ENCODE assay signal across 13 cellular contexts in genomic region chr3:153749070-153749610, GRCh38.
"Had no signal": no experiment of that assay in that cellular context is flagged by ENCODE, and none has a peak within 500 bp of the region (broad histone marks: within the 10 kb centered on the region; RNA-seq: fewer than 3 reads in every experiment).

No MANE protein-coding gene starts in this region.

- H3K4me3 ChIP-seq: adrenal gland, right atrium auricular region, tibial nerve had no signal

- H3K27ac ChIP-seq: adrenal gland, right atrium auricular region, tibial nerve had no signal

- H3K4me3 Mint-ChIP-seq: activated CD4-positive, alpha-beta T cell treated with anti-CD3 and anti-CD28 coated beads, Interleukin-2, amount 10 ng/mL, durations not matched to agents 24 days and 14 days; activated naive CD4-positive, alpha-beta T cell treated with anti-CD3 and anti-CD28 coated beads for 36 hours; brain; natural killer cell treated with Interleukin-12 subunit alpha and Interleukin-12 subunit beta and Interleukin-15 and Interleukin-18, amount 100 ng/mL, for 72 hours; stimulated activated effector memory CD8-positive, alpha-beta T cell treated with anti-CD3 and anti-CD28 coated beads, Interleukin-12 subunit alpha, Interleukin-12 subunit beta, amount 100 ng/mL, for 72 hours; T-helper 17 cell; WTC11 had no signal

- H3K36me3 Mint-ChIP-seq: brain; natural killer cell treated with Interleukin-12 subunit alpha and Interleukin-12 subunit beta and Interleukin-15 and Interleukin-18, amount 100 ng/mL, for 72 hours; stimulated activated effector memory CD8-positive, alpha-beta T cell treated with anti-CD3 and anti-CD28 coated beads, Interleukin-12 subunit alpha, Interleukin-12 subunit beta, amount 100 ng/mL, for 72 hours; WTC11 had no signal

- H3K27me3 ChIP-seq: adrenal gland, right atrium auricular region, tibial nerve had no signal

- H3K9me3 ChIP-seq: adrenal gland, right atrium auricular region, tibial nerve had no signal

- DNase-seq: activated CD4-positive, alpha-beta T cell treated with anti-CD3 and anti-CD28 coated beads, Interleukin-2, amount 10 ng/mL, durations not matched to agents 24 days and 14 days; activated CD8-positive, alpha-beta memory T cell treated with anti-CD3 and anti-CD28 coated beads for 24 hours; activated naive CD4-positive, alpha-beta T cell treated with anti-CD3 and anti-CD28 coated beads for 36 hours; adrenal gland; mammary epithelial cell; nucleus accumbens; T-helper 17 cell had no signal

- ATAC-seq: natural killer cell treated with Interleukin-12 subunit alpha and Interleukin-12 subunit beta and Interleukin-15 and Interleukin-18, amount 100 ng/mL, for 72 hours; stimulated activated effector memory CD8-positive, alpha-beta T cell treated with anti-CD3 and anti-CD28 coated beads, Interleukin-12 subunit alpha, Interleukin-12 subunit beta, amount 100 ng/mL, for 72 hours; T-helper 17 cell; WTC11 had no signal

- H3K4me1 Mint-ChIP-seq: activated CD4-positive, alpha-beta T cell treated with anti-CD3 and anti-CD28 coated beads, Interleukin-2, amount 10 ng/mL, durations not matched to agents 24 days and 14 days; stimulated activated effector memory CD8-positive, alpha-beta T cell treated with anti-CD3 and anti-CD28 coated beads, Interleukin-12 subunit alpha, Interleukin-12 subunit beta, amount 100 ng/mL, for 72 hours; WTC11 had no signal

- H3K36me3 ChIP-seq: adrenal gland, right atrium auricular region, tibial nerve had no signal

- H3K27me3 Mint-ChIP-seq: T-helper 17 cell had no signal

- H3K27ac Mint-ChIP-seq: activated CD4-positive, alpha-beta T cell treated with anti-CD3 and anti-CD28 coated beads, Interleukin-2, amount 10 ng/mL, durations not matched to agents 24 days and 14 days; activated naive CD4-positive, alpha-beta T cell treated with anti-CD3 and anti-CD28 coated beads for 36 hours; brain; natural killer cell treated with Interleukin-12 subunit alpha and Interleukin-12 subunit beta and Interleukin-15 and Interleukin-18, amount 100 ng/mL, for 72 hours; stimulated activated effector memory CD8-positive, alpha-beta T cell treated with anti-CD3 and anti-CD28 coated beads, Interleukin-12 subunit alpha, Interleukin-12 subunit beta, amount 100 ng/mL, for 72 hours; T-helper 17 cell; WTC11 had no signal

- H3K4me1 ChIP-seq: adrenal gland had no signal

- H3K9me3 Mint-ChIP-seq: activated CD4-positive, alpha-beta T cell treated with anti-CD3 and anti-CD28 coated beads, Interleukin-2, amount 10 ng/mL, durations not matched to agents 24 days and 14 days; natural killer cell treated with Interleukin-12 subunit alpha and Interleukin-12 subunit beta and Interleukin-15 and Interleukin-18, amount 100 ng/mL, for 72 hours; stimulated activated effector memory CD8-positive, alpha-beta T cell treated with anti-CD3 and anti-CD28 coated beads, Interleukin-12 subunit alpha, Interleukin-12 subunit beta, amount 100 ng/mL, for 72 hours; WTC11 had no signal
